Comparison of ENCODE assay signal across 23 cellular contexts in genomic region chr5:57845025-57845424, GRCh38.
"Had no signal": no experiment of that assay in that cellular context is flagged by ENCODE, and none has a peak within 500 bp of the region (broad histone marks: within the 10 kb centered on the region; RNA-seq: fewer than 3 reads in every experiment).

No MANE protein-coding gene starts in this region.

- DNase-seq: activated B cell treated with CpG ODN at 0.5 μM for 24 hours; activated CD4-positive, alpha-beta memory T cell treated with anti-CD3 and anti-CD28 coated beads for 36 hours; activated CD4-positive, alpha-beta T cell treated with anti-CD3 and anti-CD28 coated beads for 4 hours; activated gamma-delta T cell treated with Interleukin-2 at 50 U/mL for 16 hours; activated naive CD8-positive, alpha-beta T cell treated with anti-CD3 and anti-CD28 coated beads for 36 hours; activated T-cell treated with anti-CD3 and anti-CD28 coated beads for 4 hours; amniotic stem cell; mammary epithelial cell; mucosa of descending colon; naive B cell; small intestine; stimulated activated CD4-positive, alpha-beta T cell treated with anti-CD3 and anti-CD28 coated beads, Interleukin-15, amount 100 ng/mL, for 24 hours; stimulated activated CD4-positive, alpha-beta T cell treated with anti-CD3 and anti-CD28 coated beads, Interleukin-2, amount 100 ng/mL, for 48 hours; stimulated activated naive CD8-positive, alpha-beta T cell treated with anti-CD3 and anti-CD28 coated beads, Interleukin-15, amount 100 ng/mL, for 72 hours; transverse colon had no signal

- H3K4me3 ChIP-seq: cardiac muscle cell, gastroesophageal sphincter, mucosa of descending colon, neural progenitor cell, psoas muscle, suprapubic skin, transverse colon had no signal

- ATAC-seq: esophagus mucosa; gastroesophageal sphincter; mucosa of descending colon; psoas muscle; stimulated activated naive CD8-positive, alpha-beta T cell treated with anti-CD3 and anti-CD28 coated beads, Interleukin-15, amount 100 ng/mL, for 72 hours had no signal

- H3K36me3 ChIP-seq: cardiac muscle cell, gastroesophageal sphincter, neural progenitor cell, suprapubic skin, transverse colon had no signal

- H3K4me2 ChIP-seq: neural progenitor cell had no signal

- H3K4me1 ChIP-seq: psoas muscle, transverse colon had no signal

- H3K9ac ChIP-seq: neural progenitor cell had no signal

- FAIRE-seq: colon, small intestine, TTC549 had no signal

- H3K27me3 ChIP-seq: cardiac muscle cell, gastroesophageal sphincter, neural progenitor cell, suprapubic skin, transverse colon had no signal

- H2AFZ ChIP-seq: neural progenitor cell had no signal

- H3K27ac ChIP-seq: cardiac muscle cell, neural progenitor cell, psoas muscle, suprapubic skin, transverse colon had no signal

- H3K9me3 ChIP-seq: gastroesophageal sphincter, mucosa of descending colon, psoas muscle, suprapubic skin, transverse colon had no signal
